Comparison of ENCODE assay signal across 1 cellular context in genomic region chr15:44729394-44729913, GRCh38.
TF ChIP-seq lines count a peak whose summit lies in the region.

No MANE protein-coding gene starts in this region.

TF ChIP-seq in HCT116, 20 proteins besides CTCF, POLR2A, EP300 and RAD21 (continued from another document):
- TF ChIP-seq, protein P1, sequence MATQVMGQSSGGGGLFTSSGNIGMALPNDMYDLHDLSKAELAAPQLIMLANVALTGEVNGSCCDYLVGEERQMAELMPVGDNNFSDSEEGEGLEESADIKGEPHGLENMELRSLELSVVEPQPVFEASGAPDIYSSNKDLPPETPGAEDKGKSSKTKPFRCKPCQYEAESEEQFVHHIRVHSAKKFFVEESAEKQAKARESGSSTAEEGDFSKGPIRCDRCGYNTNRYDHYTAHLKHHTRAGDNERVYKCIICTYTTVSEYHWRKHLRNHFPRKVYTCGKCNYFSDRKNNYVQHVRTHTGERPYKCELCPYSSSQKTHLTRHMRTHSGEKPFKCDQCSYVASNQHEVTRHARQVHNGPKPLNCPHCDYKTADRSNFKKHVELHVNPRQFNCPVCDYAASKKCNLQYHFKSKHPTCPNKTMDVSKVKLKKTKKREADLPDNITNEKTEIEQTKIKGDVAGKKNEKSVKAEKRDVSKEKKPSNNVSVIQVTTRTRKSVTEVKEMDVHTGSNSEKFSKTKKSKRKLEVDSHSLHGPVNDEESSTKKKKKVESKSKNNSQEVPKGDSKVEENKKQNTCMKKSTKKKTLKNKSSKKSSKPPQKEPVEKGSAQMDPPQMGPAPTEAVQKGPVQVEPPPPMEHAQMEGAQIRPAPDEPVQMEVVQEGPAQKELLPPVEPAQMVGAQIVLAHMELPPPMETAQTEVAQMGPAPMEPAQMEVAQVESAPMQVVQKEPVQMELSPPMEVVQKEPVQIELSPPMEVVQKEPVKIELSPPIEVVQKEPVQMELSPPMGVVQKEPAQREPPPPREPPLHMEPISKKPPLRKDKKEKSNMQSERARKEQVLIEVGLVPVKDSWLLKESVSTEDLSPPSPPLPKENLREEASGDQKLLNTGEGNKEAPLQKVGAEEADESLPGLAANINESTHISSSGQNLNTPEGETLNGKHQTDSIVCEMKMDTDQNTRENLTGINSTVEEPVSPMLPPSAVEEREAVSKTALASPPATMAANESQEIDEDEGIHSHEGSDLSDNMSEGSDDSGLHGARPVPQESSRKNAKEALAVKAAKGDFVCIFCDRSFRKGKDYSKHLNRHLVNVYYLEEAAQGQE (IDR thresholded peaks at IDR 0.05; ENCODE audit: low read depth): no peak
- TF ChIP-seq CBX3 (IDR thresholded peaks at IDR 0.05; ENCODE audit: low read depth) (no peak), TCF7L2 (IDR thresholded peaks at IDR 0.05; ENCODE audit: borderline replicate concordance, extremely low read depth, insufficient read depth, insufficient read length) (no peak), MAX (IDR thresholded peaks at IDR 0.05) (no peak), YY1 (IDR thresholded peaks at IDR 0.05; ENCODE audit: extremely low read depth, insufficient replicate concordance, low read depth, low read length) (no peak), SIN3A (IDR thresholded peaks at IDR 0.05; ENCODE audit: low read depth) (no peak)
- TF ChIP-seq, protein P2, sequence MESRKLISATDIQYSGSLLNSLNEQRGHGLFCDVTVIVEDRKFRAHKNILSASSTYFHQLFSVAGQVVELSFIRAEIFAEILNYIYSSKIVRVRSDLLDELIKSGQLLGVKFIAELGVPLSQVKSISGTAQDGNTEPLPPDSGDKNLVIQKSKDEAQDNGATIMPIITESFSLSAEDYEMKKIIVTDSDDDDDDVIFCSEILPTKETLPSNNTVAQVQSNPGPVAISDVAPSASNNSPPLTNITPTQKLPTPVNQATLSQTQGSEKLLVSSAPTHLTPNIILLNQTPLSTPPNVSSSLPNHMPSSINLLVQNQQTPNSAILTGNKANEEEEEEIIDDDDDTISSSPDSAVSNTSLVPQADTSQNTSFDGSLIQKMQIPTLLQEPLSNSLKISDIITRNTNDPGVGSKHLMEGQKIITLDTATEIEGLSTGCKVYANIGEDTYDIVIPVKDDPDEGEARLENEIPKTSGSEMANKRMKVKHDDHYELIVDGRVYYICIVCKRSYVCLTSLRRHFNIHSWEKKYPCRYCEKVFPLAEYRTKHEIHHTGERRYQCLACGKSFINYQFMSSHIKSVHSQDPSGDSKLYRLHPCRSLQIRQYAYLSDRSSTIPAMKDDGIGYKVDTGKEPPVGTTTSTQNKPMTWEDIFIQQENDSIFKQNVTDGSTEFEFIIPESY (IDR thresholded peaks at IDR 0.05; ENCODE audit: extremely low read depth, insufficient replicate concordance, low read length): no peak
